ENCODE assay signal across 8 cellular contexts in the genomic region with DNA sequence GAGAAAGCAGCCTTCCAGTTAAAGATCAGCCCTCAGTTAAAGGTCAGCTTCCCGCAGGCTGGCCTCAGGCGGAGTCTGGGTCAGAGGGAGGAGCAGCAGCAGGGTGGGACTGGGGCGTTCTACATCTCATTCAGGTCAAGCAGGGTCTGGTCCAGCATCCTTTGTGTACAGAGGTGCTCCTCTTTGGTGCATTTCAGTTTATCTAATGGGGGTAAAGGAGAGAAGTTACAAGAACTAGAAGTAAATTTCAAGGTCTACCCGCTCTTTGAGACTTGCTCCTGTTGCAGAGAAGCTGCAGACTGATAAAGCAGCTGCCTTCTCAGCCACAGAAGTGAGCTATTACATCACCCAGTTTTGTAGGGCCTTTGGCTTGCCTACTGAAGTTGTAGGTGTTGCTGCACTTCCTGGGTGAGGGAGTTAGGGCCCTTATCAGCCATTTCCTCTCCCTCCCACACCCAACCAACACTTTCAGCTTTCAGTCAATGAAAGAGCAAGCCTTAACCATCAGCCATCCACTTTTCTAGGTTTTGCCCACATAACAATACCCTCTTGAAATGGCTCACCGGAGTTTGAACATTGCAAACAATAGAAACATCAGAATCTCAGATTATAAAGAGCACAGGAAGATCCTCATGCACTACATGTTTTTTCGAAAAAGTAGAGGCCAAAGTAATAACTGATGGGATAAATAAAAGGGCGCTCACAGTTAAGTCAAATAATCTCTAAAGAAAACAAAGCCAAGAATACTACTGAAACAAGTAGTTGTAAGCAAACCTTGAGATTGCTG. TPM values are rescaled to one million over a fixed set of nuclear protein-coding genes. Genes with fewer than 3 reads are reported as not detected.
A peak's percentile ranks its signal among the peaks of the same experiment; 100 is the strongest.
DNase-seq lines count a peak whose midpoint lies in the region; ATAC-seq and TF ChIP-seq lines count a peak whose summit lies in the region.

No MANE protein-coding gene starts in this region.

- H3K4me1 ChIP-seq in Panc1 (ENCODE audit: control insufficient read depth, insufficient read depth, low read length) (peaks cover 21% of the 10 kb centered on the region), mesodermal cell (ENCODE audit: control insufficient read depth, insufficient read depth, low read length, poor library complexity, severe bottlenecking) (peaks cover 19% of the 10 kb centered on the region), suprapubic skin (peaks cover 21% of the 10 kb centered on the region)

- CTCF ChIA-PET in Panc1 (lab: Charles Lee): interaction anchor here (1.1 kb wide), 1 partner anchor 21 kb away, joined by 5 read pairs; no protein-coding TSS in a partner anchor

- H3K9me3 ChIP-seq in Panc1 (ENCODE audit: control insufficient read depth, insufficient read depth, low read depth, low read length) (no peaks in the 10 kb centered on the region; the same call in 1 of the 2 replicates), mesodermal cell (ENCODE audit: control insufficient read depth, low read length) (no peaks in the 10 kb centered on the region), suprapubic skin (no peaks in the 10 kb centered on the region)

- no peak for TF ChIP-seq EP300 in suprapubic skin (IDR thresholded peaks at IDR 0.05)

- in situ Hi-C loops in Panc1 (cut with HindIII; ENCODE audit: low pct_unique_long_range_greater_than_20kb, low sequenced_read_pairs): no loop called here

- intact Hi-C loops in Panc1 (cut with micrococcal nuclease; ENCODE audit: unreplicated experiment): no loop called here

- POLR2A ChIA-PET in Panc1 (lab: Charles Lee): interaction anchor here (0.6 kb wide), 3 partner anchors 18 to 303 kb away, joined by 3 to 10 read pairs (median 3); no protein-coding TSS in a partner anchor

- H3K27ac ChIP-seq in Panc1 (ENCODE audit: low read length) (peak overlapping the region; percentile 41), mesodermal cell (ENCODE audit: low read depth, low read length, severe bottlenecking) (peak overlapping the region; percentile 69), suprapubic skin (no peak overlapping the region)

- H3K27me3 ChIP-seq in GM06990 (replicated peaks; ENCODE audit: control insufficient read depth, insufficient read depth, low read length) (no peaks in the 10 kb centered on the region), Panc1 (ENCODE audit: control insufficient read depth, insufficient read depth, low read length) (no peaks in the 10 kb centered on the region), suprapubic skin (no peaks in the 10 kb centered on the region)

- TF ChIP-seq POLR2A in suprapubic skin (IDR thresholded peaks at IDR 0.05): no peak

- ATAC-seq in HG02571 (IDR thresholded peaks at IDR 0.05; ENCODE audit: unreplicated experiment) (peak; percentile 70), Panc1 (no peak), GM19455 (IDR thresholded peaks at IDR 0.05; ENCODE audit: unreplicated experiment) (no peak)
- peak; percentile 96 for ATAC-seq in stimulated activated naive CD8-positive, alpha-beta T cell treated with anti-CD3 and anti-CD28 coated beads, Interleukin-15, Interleukin-2, amounts not matched to agents 100 U/mL and 50 U/mL, for 24 hours

- 0 out of 2 replicates have a peak overlapping the region, but pooled peaks have one; percentile 10 for H3K4me3 ChIP-seq in GM06990 (replicated peaks; ENCODE audit: low read depth, low read length)
- H3K4me3 ChIP-seq in Panc1 (ENCODE audit: low read depth in 2 of 2, low read length in 2 of 2): no peak overlapping the region
- H3K4me3 ChIP-seq in mesodermal cell (ENCODE audit: extremely low read depth, insufficient read depth, low read length, poor library complexity, severe bottlenecking): no peak overlapping the region
- no peak overlapping the region for H3K4me3 ChIP-seq in suprapubic skin

- 71 to 100% methylated on average over 2 to 3 of the region's 7 CpGs for WGBS in mesodermal cell (ENCODE audit: insufficient coverage in 2 of 2), 2 experiments
- 73% methylated on average over 7 of the region's 7 CpGs for WGBS in suprapubic skin

- no TSS peak for BruUV-seq in Panc1 (replicated peaks; lab: Mats Ljungman, UMichigan)

- H3K36me3 ChIP-seq in GM06990 (ENCODE audit: control insufficient read depth, insufficient read depth, low read length): peaks cover 14% of the 10 kb centered on the region
- H3K36me3 ChIP-seq in Panc1 (ENCODE audit: control insufficient read depth, insufficient read depth, low read length): peaks cover 27% of the 10 kb centered on the region
- H3K36me3 ChIP-seq in mesodermal cell (ENCODE audit: control insufficient read depth, insufficient read depth, low read length): peaks cover 91% of the 10 kb centered on the region
- peaks cover 63% of the 10 kb centered on the region for H3K36me3 ChIP-seq in suprapubic skin

- DNase-seq in GM06990 (ENCODE audit: extremely low read depth, insufficient read length) (peak; percentile 63), Panc1 (ENCODE audit: low read depth, low spot score) (no peak), suprapubic skin (ENCODE audit: low spot score in 2 of 2) (no peak)
- DNase-seq in activated effector memory CD4-positive, alpha-beta T cell treated with anti-CD3 and anti-CD28 coated beads, Interleukin-2, amount 50 U/mL, for 16 hours: peak; percentile 86
- peak; percentile 65 for DNase-seq in stimulated activated naive CD8-positive, alpha-beta T cell treated with anti-CD3 and anti-CD28 coated beads, Interleukin-15, Interleukin-2, amounts not matched to agents 100 U/mL and 50 U/mL, for 24 hours

- TF ChIP-seq CTCF in GM06990 (IDR thresholded peaks at IDR 0.05; ENCODE audit: insufficient read depth, low read length, poor library complexity, severe bottlenecking) (no peak), Panc1 (IDR thresholded peaks at IDR 0.05) (no peak), suprapubic skin (IDR thresholded peaks at IDR 0.05) (no peak)

RNA-seq across cellular contexts. Expression of a gene that starts 2.8 kb away (rescaled TPM):
- total RNA-seq in Panc1 (2021; ENCODE audit: unreplicated experiment) (0.05 TPM), suprapubic skin (not detected)
- polyA plus RNA-seq in Panc1 (2012; ENCODE audit: insufficient read length): not detected
- polyA plus RNA-seq in mesodermal cell (2013, experiment 1 of 2): not detected
- polyA plus RNA-seq in mesodermal cell (2013, experiment 2 of 2): not detected

RNA-seq across cellular contexts. Expression of a gene that starts 34.2 kb away (rescaled TPM):
- total RNA-seq in Panc1 (2021; ENCODE audit: unreplicated experiment) (545 TPM), suprapubic skin (100 to 1,000 TPM; 156 to 192 (median 181) TPM)
- 765 TPM for polyA plus RNA-seq in Panc1 (2012; ENCODE audit: insufficient read length)
- 482 TPM for polyA plus RNA-seq in mesodermal cell (2013, experiment 1 of 2)
- polyA plus RNA-seq in mesodermal cell (2013, experiment 2 of 2): 441 TPM

RNA-seq across cellular contexts. Expression of a gene that starts 48.4 kb away (rescaled TPM):
- not detected for total RNA-seq in Panc1 (2021; ENCODE audit: unreplicated experiment)
- polyA plus RNA-seq in Panc1 (2012; ENCODE audit: insufficient read length): not detected
- polyA plus RNA-seq in mesodermal cell (2013, experiment 1 of 2): not detected
- polyA plus RNA-seq in mesodermal cell (2013, experiment 2 of 2): not detected
- total RNA-seq in suprapubic skin: not detected

Comparison
In these comparisons a context has a peak if more than half of its experiments do, and no peak if none do; other contexts are left out.
1. DNase-seq: peak in GM06990 (single experiment), activated effector memory CD4-positive, alpha-beta T cell treated with anti-CD3 and anti-CD28 coated beads, Interleukin-2, amount 50 U/mL, for 16 hours (single experiment) and stimulated activated naive CD8-positive, alpha-beta T cell treated with anti-CD3 and anti-CD28 coated beads, Interleukin-15, Interleukin-2, amounts not matched to agents 100 U/mL and 50 U/mL, for 24 hours (single experiment); none in Panc1 (single experiment) and suprapubic skin (0 of 2).
2. ATAC-seq: peak in HG02571 (single experiment) and stimulated activated naive CD8-positive, alpha-beta T cell treated with anti-CD3 and anti-CD28 coated beads, Interleukin-15, Interleukin-2, amounts not matched to agents 100 U/mL and 50 U/mL, for 24 hours (single experiment); none in Panc1 (single experiment) and GM19455 (single experiment).